In genomic region chr17:82698974-82699442, GRCh38 we compare ENCODE assay signal across 1 cellular context.
TF ChIP-seq lines count a peak whose summit lies in the region.

No MANE protein-coding gene starts in this region.

TF ChIP-seq in HEK293, 187 proteins besides CTCF, POLR2A, EP300 and RAD21 (continued from another document):
- no peak for TF ChIP-seq ZNF488 (tag by site-specific recombination; IDR thresholded peaks at IDR 0.05)
- TF ChIP-seq REPIN1 (tag by site-specific recombination; IDR thresholded peaks at IDR 0.05; ENCODE audit: low read depth): no peak
- 0 out of 2 replicates have a peak, but pooled peaks have one; percentile 36 for TF ChIP-seq SP7 (tag by site-specific recombination; IDR thresholded peaks at IDR 0.05)
- TF ChIP-seq OVOL3 (tag by site-specific recombination; IDR thresholded peaks at IDR 0.05): no peak
- TF ChIP-seq KLF1 (tag by site-specific recombination; IDR thresholded peaks at IDR 0.05): peak; percentile 35; the same call in 1 of the 2 replicates
- TF ChIP-seq PRDM10 (tag by site-specific recombination; IDR thresholded peaks at IDR 0.05): 0 out of 2 replicates have a peak, but pooled peaks have one; percentile 42
- TF ChIP-seq ZBTB20 (tag by site-specific recombination; IDR thresholded peaks at IDR 0.05): no peak; the same call in 1 of the 2 replicates
- 0 out of 2 replicates have a peak, but pooled peaks have one; percentile 24 for TF ChIP-seq ZNF423 (tag by site-specific recombination; IDR thresholded peaks at IDR 0.05)
- no peak for TF ChIP-seq ZNF701 (tag by site-specific recombination; IDR thresholded peaks at IDR 0.05)
- no peak for TF ChIP-seq PBX3 (CRISPR knock-in tag; IDR thresholded peaks at IDR 0.05)
- TF ChIP-seq ZNF777 (tag by site-specific recombination; IDR thresholded peaks at IDR 0.05; ENCODE audit: borderline replicate concordance): peak; percentile 70; the same call in 1 of the 2 replicates
- TF ChIP-seq KLF10 (tag by site-specific recombination; IDR thresholded peaks at IDR 0.05): no peak
- TF ChIP-seq ZNF785 (tag by site-specific recombination; IDR thresholded peaks at IDR 0.05): peak; percentile 67; the same call in 1 of the 2 replicates
TF ChIP-seq in HEK293: peak in this region for 25.
